ENCODE assay signal across 23 cellular contexts in the genomic region with DNA sequence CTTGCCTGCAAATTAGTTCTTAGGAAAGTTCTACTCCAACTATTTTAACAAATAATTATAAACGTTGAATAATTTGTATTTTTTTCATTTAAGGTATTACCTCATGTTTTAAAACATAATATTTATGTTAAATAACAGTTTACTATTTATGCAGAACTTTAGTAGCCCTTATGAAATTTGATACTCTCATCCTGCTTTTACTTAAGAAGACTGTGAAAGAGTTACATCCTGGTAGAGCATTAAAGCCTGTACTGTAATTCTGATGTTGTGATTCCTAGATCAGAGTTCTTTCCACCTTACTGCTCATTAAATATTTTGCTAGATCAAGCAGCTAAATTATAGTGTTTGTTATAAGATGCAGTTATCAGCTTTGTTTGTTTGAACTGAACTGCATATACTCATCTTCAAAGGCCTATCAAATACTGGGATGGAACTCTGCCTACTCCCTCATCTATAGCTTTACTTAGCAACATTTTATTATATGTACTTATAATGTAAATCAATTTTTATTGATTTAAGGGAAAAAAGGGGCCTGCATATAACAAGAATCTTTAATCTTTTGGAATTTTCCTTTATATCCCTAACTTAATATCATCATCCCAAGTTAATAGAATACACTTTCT.
"Had no signal": no experiment of that assay in that cellular context is flagged by ENCODE, and none has a peak within 500 bp of the region (broad histone marks: within the 10 kb centered on the region; RNA-seq: fewer than 3 reads in every experiment).

No MANE protein-coding gene starts in this region.

- H3K9me3 ChIP-seq: ascending aorta, right atrium auricular region, stomach, thyroid gland, upper lobe of right lung had no signal

- H3K27me3 ChIP-seq: ascending aorta, brain microvascular endothelial cell, right atrium auricular region, stomach, thyroid gland, upper lobe of right lung had no signal

- H3K4me3 ChIP-seq: ascending aorta, mucosa of descending colon, right atrium auricular region, stomach, thyroid gland, upper lobe of right lung had no signal

- ATAC-seq: effector memory CD8-positive, alpha-beta T cell; left ventricle myocardium superior; mucosa of descending colon; natural killer cell treated with Interleukin-12 subunit alpha and Interleukin-12 subunit beta and Interleukin-15 and Interleukin-18, amount 100 ng/mL, for 72 hours; stimulated activated naive B cell treated with anti-CD40 and anti-IgM and Interleukin-4, amounts not matched to agents 10 μg/mL and 1 μg/mL and 100 μg/mL, for 72 hours; upper lobe of right lung had no signal

- DNase-seq: activated CD4-positive, alpha-beta memory T cell treated with anti-CD3 and anti-CD28 coated beads for 36 hours; activated CD4-positive, alpha-beta T cell treated with anti-CD3 and anti-CD28 coated beads for 48 hours; activated CD8-positive, alpha-beta memory T cell treated with anti-CD3 and anti-CD28 coated beads, Interleukin-2, amount 50 U/mL, for 4 hours; activated effector memory CD4-positive, alpha-beta T cell treated with anti-CD3 and anti-CD28 coated beads, Interleukin-2, amount 50 U/mL, for 16 hours; activated naive CD4-positive, alpha-beta T cell treated with anti-CD3 and anti-CD28 coated beads for 36 hours; activated naive CD8-positive, alpha-beta T cell treated with anti-CD3 and anti-CD28 coated beads for 36 hours; activated T-cell treated with anti-CD3 and anti-CD28 coated beads, Interleukin-2, amount 50 U/mL, for 1 hour; brain microvascular endothelial cell; cortex of kidney; effector memory CD8-positive, alpha-beta T cell; islet precursor cell; left ventricle myocardium superior; mucosa of descending colon; stimulated activated CD4-positive, alpha-beta T cell treated with anti-CD3 and anti-CD28 coated beads, Interleukin-15, amount 100 ng/mL, for 24 hours; stimulated activated CD4-positive, alpha-beta T cell treated with anti-CD3 and anti-CD28 coated beads, Interleukin-2, amount 100 ng/mL, for 24 hours; stimulated activated naive B cell treated with anti-CD40 and anti-IgM and Interleukin-4, amounts not matched to agents 10 μg/mL and 1 μg/mL and 100 μg/mL, for 72 hours; stomach; T-helper 2 cell; thyroid gland; upper lobe of right lung had no signal

- H3K36me3 ChIP-seq: ascending aorta, brain microvascular endothelial cell, right atrium auricular region, stomach, thyroid gland, upper lobe of right lung had no signal

- H3K27ac ChIP-seq: ascending aorta, brain microvascular endothelial cell, right atrium auricular region, stomach, thyroid gland, upper lobe of right lung had no signal

- H3K4me1 ChIP-seq: ascending aorta, right atrium auricular region, stomach, thyroid gland, upper lobe of right lung had no signal
